In the genomic region with DNA sequence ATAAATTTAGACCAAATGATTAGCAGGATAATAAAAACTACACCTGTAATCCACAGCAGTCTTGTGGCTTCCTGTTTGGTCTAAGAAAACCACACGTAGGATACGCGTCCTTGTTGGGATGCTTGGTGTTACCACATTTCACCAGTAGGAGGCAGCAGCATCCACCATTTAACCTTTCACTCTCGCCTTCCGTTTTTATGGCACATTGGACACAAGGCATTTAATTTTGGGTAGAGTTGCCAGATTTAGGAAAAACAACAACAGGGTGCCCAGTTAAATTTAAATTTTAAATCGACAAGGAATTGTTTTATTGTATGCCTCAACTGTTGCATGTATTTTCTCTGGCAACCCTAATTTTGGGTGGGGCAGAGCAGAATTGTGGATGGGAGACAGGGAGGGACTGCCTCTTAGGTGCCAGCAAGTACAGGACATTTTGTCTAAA, we compare ENCODE assay signal across 8 cellular contexts. TPM values are rescaled to one million over a fixed set of nuclear protein-coding genes. Genes with fewer than 3 reads are reported as not detected.
DNase-seq lines count a peak whose midpoint lies in the region; ATAC-seq and TF ChIP-seq lines count a peak whose summit lies in the region.

No MANE protein-coding gene starts in this region.

- ATAC-seq in GM19452 (IDR thresholded peaks at IDR 0.05; ENCODE audit: unreplicated experiment) = peak; percentile 62
- ATAC-seq in activated T-cell treated with anti-CD3 and anti-CD28 coated beads, Interleukin-2, amount 50 U/mL, for 72 hours (replicated peaks in 1 of 2) = peak; percentile 32 to 39

- no peaks in the 10 kb centered on the region for H3K36me3 Mint-ChIP-seq in activated T-cell treated with anti-CD3 and anti-CD28 coated beads, Interleukin-2, amount 50 U/mL, for 72 hours (ENCODE audit: insufficient read depth in 2 of 2)

- peak; percentile 25 for DNase-seq in HuH-7.5 (ENCODE audit: low spot score)
- DNase-seq in OCI-M2 (lab: John Stamatoyannopoulos, UW; ENCODE audit: unreplicated experiment) = peak; percentile 5
- DNase-seq in activated T-cell treated with anti-CD3 and anti-CD28 coated beads, Interleukin-2, amount 50 U/mL, for 72 hours = peak; percentile 57 to 70
- DNase-seq in fibroblast of peridontal ligament (ENCODE audit: extremely low read depth) = peak; percentile 79
- peak; percentile 74 for DNase-seq in testis

- H3K27me3 ChIP-seq in neutrophil (peaks cover 25% of the 10 kb centered on the region), testis (no peaks in the 10 kb centered on the region)

- no peaks in the 10 kb centered on the region for H3K36me3 ChIP-seq in neutrophil
- H3K36me3 ChIP-seq in testis (ENCODE audit: low read depth, missing control alignments) = no peaks in the 10 kb centered on the region

- 2 to 5% methylated on average over 6 of the region's 6 CpGs for WGBS in testis, 2 donors

- H3K4me1 ChIP-seq in neutrophil (ENCODE audit: control insufficient read depth in 1 of 2, insufficient read depth in 1 of 2, low read depth in 1 of 2, low read length in 1 of 2) = peaks cover 36 to 40% of the 10 kb centered on the region in 2 experiments
- no peaks in the 10 kb centered on the region for H3K4me1 ChIP-seq in testis

- H3K27ac Mint-ChIP-seq in activated T-cell treated with anti-CD3 and anti-CD28 coated beads, Interleukin-2, amount 50 U/mL, for 72 hours = no peak overlapping the region

- H3K27ac ChIP-seq in C4-2B (no peak overlapping the region), neutrophil (no peak overlapping the region), testis (no peak overlapping the region)

- H3K9me3 ChIP-seq in neutrophil = no peaks in the 10 kb centered on the region
- no peaks in the 10 kb centered on the region for H3K9me3 ChIP-seq in testis

- peak overlapping the region; percentile 14 to 32 for H3K4me3 Mint-ChIP-seq in activated T-cell treated with anti-CD3 and anti-CD28 coated beads, Interleukin-2, amount 50 U/mL, for 72 hours

- intact Hi-C loops in testis (cut with DNase I; ENCODE audit: low total_unique reads) = no loop called here

- peaks cover 11% of the 10 kb centered on the region for H3K27me3 Mint-ChIP-seq in activated T-cell treated with anti-CD3 and anti-CD28 coated beads, Interleukin-2, amount 50 U/mL, for 72 hours (ENCODE audit: low read depth)

- H3K4me1 Mint-ChIP-seq in activated T-cell treated with anti-CD3 and anti-CD28 coated beads, Interleukin-2, amount 50 U/mL, for 72 hours (ENCODE audit: low read depth) = peaks cover 25% of the 10 kb centered on the region

- TF ChIP-seq CTCF in C4-2B (conservative IDR thresholded peaks at IDR 0.05) (peak; percentile 99), neutrophil (IDR thresholded peaks at IDR 0.05) (peak; percentile 95), testis (IDR thresholded peaks at IDR 0.05) (peak; percentile 70 to 91 (median 85))

- H3K4me3 ChIP-seq in neutrophil (ENCODE audit: low read depth in 1 of 2, low read length in 1 of 2) = no peak overlapping the region
- H3K4me3 ChIP-seq in testis = no peak overlapping the region

- TF ChIP-seq POLR2A in testis (IDR thresholded peaks at IDR 0.05) = no peak

- H3K9me3 Mint-ChIP-seq in activated T-cell treated with anti-CD3 and anti-CD28 coated beads, Interleukin-2, amount 50 U/mL, for 72 hours = no peaks in the 10 kb centered on the region

RNA-seq across cellular contexts. Expression of a gene that starts 6.3 kb away (rescaled TPM):
- not detected for total RNA-seq in activated T-cell treated with anti-CD3 and anti-CD28 coated beads, Interleukin-2, amount 50 U/mL, for 72 hours
- under 1 TPM; 0.19 to 0.24 TPM for total RNA-seq in testis
- polyA plus RNA-seq in testis (ENCODE audit: insufficient read depth, low read depth, low replicate concordance) = 0.15 TPM

RNA-seq across cellular contexts. Expression of a gene that starts 47.9 kb away (rescaled TPM):
- not detected for total RNA-seq in activated T-cell treated with anti-CD3 and anti-CD28 coated beads, Interleukin-2, amount 50 U/mL, for 72 hours
- total RNA-seq in testis = under 1 TPM in 1 of 2 donors, not detected in 1; 0.68 TPM
- 0.25 TPM for polyA plus RNA-seq in testis (ENCODE audit: insufficient read depth, low read depth, low replicate concordance)

RNA-seq across cellular contexts. Expression of a gene that starts 50.8 kb away (rescaled TPM):
- 1 to 10 TPM; 4.5 to 6.3 TPM for total RNA-seq in activated T-cell treated with anti-CD3 and anti-CD28 coated beads, Interleukin-2, amount 50 U/mL, for 72 hours
- 1 to 10 TPM; 9.4 to 9.7 TPM for total RNA-seq in testis
- 32.8 TPM for polyA plus RNA-seq in testis (ENCODE audit: insufficient read depth, low read depth, low replicate concordance)

RNA-seq across cellular contexts. Expression of a gene that starts 50.8 kb away (rescaled TPM):
- total RNA-seq in activated T-cell treated with anti-CD3 and anti-CD28 coated beads, Interleukin-2, amount 50 U/mL, for 72 hours = under 1 TPM in 1 of 2 donors, not detected in 1; 0.22 TPM
- total RNA-seq in testis = 1 to 10 TPM in 1 of 2 donors, under 1 TPM in 1; 0.68 to 1.3 TPM
- polyA plus RNA-seq in testis (ENCODE audit: insufficient read depth, low read depth, low replicate concordance) = 3.4 TPM

Comparison
In these comparisons a context has a peak if more than half of its experiments do, and no peak if none do; other contexts are left out.
1. DNase-seq: peak in every context shown above with its lines; median percentile 79 in fibroblast of peridontal ligament; 74 in testis; 64 in activated T-cell treated with anti-CD3 and anti-CD28 coated beads, Interleukin-2, amount 50 U/mL, for 72 hours; 25 in HuH-7.5; 5 in OCI-M2.